In the genomic region with DNA sequence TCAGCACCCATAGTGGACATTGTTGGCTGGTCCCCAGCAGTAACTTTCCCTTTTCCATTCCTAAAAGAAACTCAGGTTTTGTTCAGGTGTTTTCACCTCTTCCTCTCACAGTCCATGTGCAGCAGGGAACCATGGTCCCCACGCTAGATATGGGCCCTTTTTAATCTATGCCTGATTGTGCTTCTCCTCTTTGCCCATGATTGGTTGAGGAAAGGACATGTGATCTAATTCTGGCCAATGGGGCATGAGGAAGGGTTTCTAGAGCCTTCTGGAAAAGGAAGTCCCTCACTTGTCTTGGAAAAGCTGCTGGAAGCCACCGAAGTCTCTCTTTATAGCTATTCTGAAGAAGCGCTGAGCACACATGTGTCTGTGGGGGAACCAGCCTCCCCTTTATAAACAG, we compare ENCODE assay signal across 28 cellular contexts.
"Had no signal": no experiment of that assay in that cellular context is flagged by ENCODE, and none has a peak within 500 bp of the region (broad histone marks: within the 10 kb centered on the region; RNA-seq: fewer than 3 reads in every experiment).

No MANE protein-coding gene starts in this region.

- DNase-seq: hypothalamus; immature natural killer cell; kidney; left colon; left lung; lower lobe of right lung; mammary epithelial cell; mesenchymal stem cell; naive thymus-derived CD8-positive, alpha-beta T cell; nucleus accumbens; right lobe of liver; stimulated activated CD4-positive, alpha-beta T cell treated with anti-CD3 and anti-CD28 coated beads, Interleukin-1b, Interleukin-23, amount 100 ng/mL, for 48 hours; stimulated activated CD4-positive, alpha-beta T cell treated with anti-CD3 and anti-CD28 coated beads, Interleukin-2, amount 100 ng/mL, for 48 hours; stimulated activated CD4-positive, alpha-beta T cell treated with anti-CD3 and anti-CD28 coated beads, Interleukin-4, amount 100 ng/mL, for 4 hours; stimulated activated CD8-positive, alpha-beta memory T cell treated with anti-CD3 and anti-CD28 coated beads, Interleukin-4, amount 100 ng/mL, for 48 hours; stimulated activated naive CD4-positive, alpha-beta T cell treated with Interleukin-2 at 50 U/mL for 16 hours; stimulated activated naive CD8-positive, alpha-beta T cell treated with anti-CD3 and anti-CD28 coated beads, Interleukin-15, amount 100 ng/mL, for 72 hours; substantia nigra; upper lobe of left lung had no signal

- H3K4me1 Mint-ChIP-seq: immature natural killer cell; naive thymus-derived CD8-positive, alpha-beta T cell; nephron; neural crest cell; stimulated activated memory B cell treated with anti-CD40 and anti-IgM and Interleukin-4, amounts not matched to agents 10 μg/mL and 1 μg/mL and 100 μg/mL, for 72 hours; stimulated activated naive CD8-positive, alpha-beta T cell treated with anti-CD3 and anti-CD28 coated beads, Interleukin-15, amount 100 ng/mL, for 72 hours had no signal

- H3K4me2 ChIP-seq: smooth muscle cell had no signal

- H3K4me3 Mint-ChIP-seq: immature natural killer cell; naive thymus-derived CD8-positive, alpha-beta T cell; nephron; neural crest cell; stimulated activated memory B cell treated with anti-CD40 and anti-IgM and Interleukin-4, amounts not matched to agents 10 μg/mL and 1 μg/mL and 100 μg/mL, for 72 hours; stimulated activated naive CD8-positive, alpha-beta T cell treated with anti-CD3 and anti-CD28 coated beads, Interleukin-15, amount 100 ng/mL, for 72 hours had no signal

- H3K27me3 Mint-ChIP-seq: progenitor cell of endocrine pancreas; stimulated activated naive CD8-positive, alpha-beta T cell treated with anti-CD3 and anti-CD28 coated beads, Interleukin-15, amount 100 ng/mL, for 72 hours had no signal

- H3K27ac Mint-ChIP-seq: immature natural killer cell; naive thymus-derived CD8-positive, alpha-beta T cell; progenitor cell of endocrine pancreas; stimulated activated memory B cell treated with anti-CD40 and anti-IgM and Interleukin-4, amounts not matched to agents 10 μg/mL and 1 μg/mL and 100 μg/mL, for 72 hours; stimulated activated naive CD8-positive, alpha-beta T cell treated with anti-CD3 and anti-CD28 coated beads, Interleukin-15, amount 100 ng/mL, for 72 hours had no signal

- ATAC-seq: left colon; left lung; lower lobe of right lung; naive thymus-derived CD8-positive, alpha-beta T cell; right lobe of liver; stimulated activated memory B cell treated with anti-CD40 and anti-IgM and Interleukin-4, amounts not matched to agents 10 μg/mL and 1 μg/mL and 100 μg/mL, for 72 hours; stimulated activated naive CD8-positive, alpha-beta T cell treated with anti-CD3 and anti-CD28 coated beads, Interleukin-15, amount 100 ng/mL, for 72 hours had no signal

- H3K4me1 ChIP-seq: left lung, lower lobe of right lung, right atrium auricular region, right lobe of liver, tibial nerve, upper lobe of left lung, vagina had no signal

- H3K9me3 ChIP-seq: lower lobe of right lung, right atrium auricular region, right lobe of liver, vagina had no signal

- H3K27ac ChIP-seq: left lung, lower lobe of right lung, right atrium auricular region, right lobe of liver, tibial nerve, upper lobe of left lung, vagina had no signal

- H3K27me3 ChIP-seq: left lung, right atrium auricular region, right lobe of liver, tibial nerve, upper lobe of left lung, vagina had no signal

- H3K4me3 ChIP-seq: left lung, lower lobe of right lung, right atrium auricular region, right lobe of liver, smooth muscle cell, tibial nerve, upper lobe of left lung, vagina had no signal

- FAIRE-seq: islet of Langerhans, kidney had no signal

- H3K36me3 ChIP-seq: left lung, lower lobe of right lung, right atrium auricular region, right lobe of liver, tibial nerve, upper lobe of left lung, vagina had no signal

- H3K36me3 Mint-ChIP-seq: immature natural killer cell; stimulated activated memory B cell treated with anti-CD40 and anti-IgM and Interleukin-4, amounts not matched to agents 10 μg/mL and 1 μg/mL and 100 μg/mL, for 72 hours had no signal
